8 cellular contexts compared by ENCODE assay signal in the genomic region with DNA sequence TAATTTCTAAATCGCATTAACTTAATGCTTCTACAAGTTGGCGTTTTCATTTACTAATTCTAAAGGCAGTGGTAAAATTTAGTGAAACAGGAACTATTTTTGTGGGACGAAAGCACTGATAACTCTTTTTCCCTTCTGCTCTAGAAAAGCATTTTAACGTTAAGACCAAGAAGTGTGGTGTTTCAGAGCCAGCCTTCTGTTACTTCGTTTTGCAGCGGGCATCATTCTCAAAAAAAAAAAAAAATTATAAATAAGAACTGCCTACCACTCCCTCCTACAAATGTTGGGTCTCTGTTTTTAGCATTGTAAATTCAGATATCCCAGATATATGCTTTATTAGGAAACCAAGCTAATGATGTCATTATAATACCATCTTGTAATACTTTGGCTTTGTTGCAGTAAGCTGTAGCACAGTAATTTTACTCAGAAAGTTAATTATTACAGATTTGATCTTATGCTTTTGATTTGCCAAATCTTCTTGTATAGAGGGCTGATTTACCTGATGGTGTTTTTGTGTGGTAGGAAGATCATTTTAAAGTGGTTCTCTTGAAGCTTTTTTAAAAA. TPM values are rescaled to one million over a fixed set of nuclear protein-coding genes. Genes with fewer than 3 reads are reported as not detected.
DNase-seq lines count a peak whose midpoint lies in the region; ATAC-seq and TF ChIP-seq lines count a peak whose summit lies in the region.

No MANE protein-coding gene starts in this region.

- peak overlapping the region; percentile 95 for H3K27ac Mint-ChIP-seq in dendritic cell treated with granulocyte-macrophage colony-stimulating factor and Interleukin-4, amounts not matched to agents 40 ng/mL and 50 ng/mL, for 4 days
- H3K27ac Mint-ChIP-seq in natural killer cell treated with Interleukin-12 subunit alpha and Interleukin-12 subunit beta and Interleukin-15 and Interleukin-18, amount 100 ng/mL, for 72 hours, result peak overlapping the region; percentile 97

- H3K9me3 ChIP-seq in BLaER1 treated with 17β-estradiol and CSF1 and Interleukin-3, amounts not matched to agents 10 nM and 100 nM (replicated peaks in 1 of 11), result no peaks in the 10 kb centered on the region

- peak overlapping the region; percentile 90 to 97 (median 96) for H3K4me3 ChIP-seq in BLaER1 treated with 17β-estradiol and CSF1 and Interleukin-3, amounts not matched to agents 10 nM and 100 nM
- H3K4me3 ChIP-seq in KMS-11 (IDR thresholded peaks at IDR 0.05; ENCODE audit: insufficient read depth, low read depth, low read length), result peak overlapping the region; percentile 99

- peaks cover 4 to 56% (median 28%) of the 10 kb centered on the region in 11 experiments; a peak in 15 of 22 replicates for H4K20me1 ChIP-seq in BLaER1 treated with 17β-estradiol and CSF1 and Interleukin-3, amounts not matched to agents 10 nM and 100 nM
- H4K20me1 ChIP-seq in KMS-11 (ENCODE audit: insufficient read depth), result no peaks in the 10 kb centered on the region

- peaks cover 19% of the 10 kb centered on the region for H3K4me1 Mint-ChIP-seq in dendritic cell treated with granulocyte-macrophage colony-stimulating factor and Interleukin-4, amounts not matched to agents 40 ng/mL and 50 ng/mL, for 4 days (ENCODE audit: low read depth)
- peaks cover 29% of the 10 kb centered on the region in 2 donors for H3K4me1 Mint-ChIP-seq in natural killer cell treated with Interleukin-12 subunit alpha and Interleukin-12 subunit beta and Interleukin-15 and Interleukin-18, amount 100 ng/mL, for 72 hours (ENCODE audit: low read depth in 2 of 2)

- H2AFZ ChIP-seq in KMS-11 (ENCODE audit: low read depth), result peak overlapping the region; percentile 80; the same call in 1 of the 2 replicates

- no peak for ATAC-seq in natural killer cell treated with Interleukin-12 subunit alpha and Interleukin-12 subunit beta and Interleukin-15 and Interleukin-18, amount 100 ng/mL, for 72 hours

- intact Hi-C loops in dendritic cell treated with granulocyte-macrophage colony-stimulating factor and Interleukin-4, amounts not matched to agents 40 ng/mL and 50 ng/mL, for 4 days (cut with micrococcal nuclease), result no loop called here
- intact Hi-C loops in head of caudate nucleus (cut with DNase I), result loop anchor here (5.0 kb wide), 1 partner anchor 302 kb away; the partner anchor contains the start of gene MCCC1

- H3K4me2 ChIP-seq in BLaER1 treated with 17β-estradiol and CSF1 and Interleukin-3, amounts not matched to agents 10 nM and 100 nM, result peak overlapping the region; percentile 74 to 98 (median 92)
- peak overlapping the region; percentile 72 for H3K4me2 ChIP-seq in KMS-11

- no peaks in the 10 kb centered on the region for H3K9me3 Mint-ChIP-seq in dendritic cell treated with granulocyte-macrophage colony-stimulating factor and Interleukin-4, amounts not matched to agents 40 ng/mL and 50 ng/mL, for 4 days
- no peaks in the 10 kb centered on the region for H3K9me3 Mint-ChIP-seq in natural killer cell treated with Interleukin-12 subunit alpha and Interleukin-12 subunit beta and Interleukin-15 and Interleukin-18, amount 100 ng/mL, for 72 hours

- DNase-seq in natural killer cell treated with Interleukin-12 subunit alpha and Interleukin-12 subunit beta and Interleukin-15 and Interleukin-18, amount 100 ng/mL, for 72 hours (ENCODE audit: low spot score), result no peak
- no peak for DNase-seq in stimulated activated CD4-positive, alpha-beta T cell treated with anti-CD3 and anti-CD28 coated beads, Interleukin-4, amount 100 ng/mL, for 1 hour
- DNase-seq in NCI-H510A (lab: John Stamatoyannopoulos, UW) (no peak), NCI-H524 (lab: John Stamatoyannopoulos, UW) (no peak), head of caudate nucleus (no peak)

- TF ChIP-seq CTCF in KMS-11 (conservative IDR thresholded peaks at IDR 0.05; ENCODE audit: low read depth, low read length), result no peak

- H3K27me3 ChIP-seq in BLaER1 treated with 17β-estradiol and CSF1 and Interleukin-3, amounts not matched to agents 10 nM and 100 nM, result no peaks in the 10 kb centered on the region
- H3K27me3 ChIP-seq in KMS-11 (ENCODE audit: insufficient read depth, low read depth), result no peaks in the 10 kb centered on the region

- peaks cover 0 to 17% (median 3%) of the 10 kb centered on the region in 11 experiments; a peak in 9 of 22 replicates for H3K36me3 ChIP-seq in BLaER1 treated with 17β-estradiol and CSF1 and Interleukin-3, amounts not matched to agents 10 nM and 100 nM
- H3K36me3 ChIP-seq in KMS-11 (ENCODE audit: insufficient read depth), result no peaks in the 10 kb centered on the region

- peaks cover 19 to 31% (median 23%) of the 10 kb centered on the region in 10 experiments for H3K4me1 ChIP-seq in BLaER1 treated with 17β-estradiol and CSF1 and Interleukin-3, amounts not matched to agents 10 nM and 100 nM
- H3K4me1 ChIP-seq in KMS-11 (ENCODE audit: low read depth, poor library complexity, severe bottlenecking), result peaks cover 24% of the 10 kb centered on the region

- peak overlapping the region; percentile 89 for H3K4me3 Mint-ChIP-seq in dendritic cell treated with granulocyte-macrophage colony-stimulating factor and Interleukin-4, amounts not matched to agents 40 ng/mL and 50 ng/mL, for 4 days
- H3K4me3 Mint-ChIP-seq in natural killer cell treated with Interleukin-12 subunit alpha and Interleukin-12 subunit beta and Interleukin-15 and Interleukin-18, amount 100 ng/mL, for 72 hours, result peak overlapping the region; percentile 95

- peak overlapping the region; percentile 90 to 99 (median 94) for H3K9ac ChIP-seq in BLaER1 treated with 17β-estradiol and CSF1 and Interleukin-3, amounts not matched to agents 10 nM and 100 nM
- H3K9ac ChIP-seq in KMS-11, result peak overlapping the region; percentile 80

- no peaks in the 10 kb centered on the region for H3K27me3 Mint-ChIP-seq in dendritic cell treated with granulocyte-macrophage colony-stimulating factor and Interleukin-4, amounts not matched to agents 40 ng/mL and 50 ng/mL, for 4 days
- H3K27me3 Mint-ChIP-seq in natural killer cell treated with Interleukin-12 subunit alpha and Interleukin-12 subunit beta and Interleukin-15 and Interleukin-18, amount 100 ng/mL, for 72 hours, result no peaks in the 10 kb centered on the region

- peaks cover 61% of the 10 kb centered on the region for H3K79me2 ChIP-seq in KMS-11 (ENCODE audit: insufficient read depth, low read depth)

- peaks cover 20% of the 10 kb centered on the region for H3K36me3 Mint-ChIP-seq in dendritic cell treated with granulocyte-macrophage colony-stimulating factor and Interleukin-4, amounts not matched to agents 40 ng/mL and 50 ng/mL, for 4 days (ENCODE audit: low read depth)
- H3K36me3 Mint-ChIP-seq in natural killer cell treated with Interleukin-12 subunit alpha and Interleukin-12 subunit beta and Interleukin-15 and Interleukin-18, amount 100 ng/mL, for 72 hours, result peaks cover 5% of the 10 kb centered on the region

- peak overlapping the region; percentile 88 to 99 (median 94) for H3K27ac ChIP-seq in BLaER1 treated with 17β-estradiol and CSF1 and Interleukin-3, amounts not matched to agents 10 nM and 100 nM
- H3K27ac ChIP-seq in KMS-11, result peak overlapping the region; percentile 79

RNA-seq across cellular contexts. Expression of gene ATP11B, which starts 1.6 kb away (rescaled TPM):
- 100 to 1,000 TPM; 158 to 160 TPM for total RNA-seq in natural killer cell treated with Interleukin-12 subunit alpha and Interleukin-12 subunit beta and Interleukin-15 and Interleukin-18, amount 100 ng/mL, for 72 hours
